ENCODE assay signal across 1 cellular context in genomic region chr11:3222941-3223905, GRCh38.
TF ChIP-seq lines count a peak whose summit lies in the region.

No MANE protein-coding gene starts in this region.

TF ChIP-seq in H1, 55 proteins besides CTCF, POLR2A, EP300 and RAD21 (continued from another document):
- TF ChIP-seq, protein P1, sequence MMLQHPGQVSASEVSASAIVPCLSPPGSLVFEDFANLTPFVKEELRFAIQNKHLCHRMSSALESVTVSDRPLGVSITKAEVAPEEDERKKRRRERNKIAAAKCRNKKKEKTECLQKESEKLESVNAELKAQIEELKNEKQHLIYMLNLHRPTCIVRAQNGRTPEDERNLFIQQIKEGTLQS (IDR thresholded peaks at IDR 0.05; ENCODE audit: insufficient read depth, low read depth, low read length): no peak
